Comparison of ENCODE assay signal across 25 cellular contexts in the genomic region with DNA sequence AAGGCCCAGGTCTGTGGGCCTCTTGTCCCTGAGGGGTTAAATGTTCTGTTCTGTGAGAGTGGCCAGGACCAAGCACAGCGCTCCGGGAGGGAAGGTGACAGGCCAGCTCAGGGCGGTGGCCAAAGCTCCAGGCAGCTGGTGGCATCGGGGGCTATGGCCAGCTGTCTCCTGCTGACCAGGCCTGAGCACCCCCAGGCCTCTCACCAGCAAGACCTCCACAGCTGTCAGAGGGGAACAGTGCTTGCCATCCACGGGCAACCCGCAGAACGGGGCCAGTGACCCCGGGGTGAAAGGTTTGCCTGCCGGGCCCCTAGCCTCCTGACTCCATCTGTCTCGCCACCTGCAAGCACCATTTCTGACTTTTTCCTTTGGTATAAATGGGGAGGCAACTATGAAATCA. TPM values are rescaled to one million over a fixed set of nuclear protein-coding genes. Genes with fewer than 3 reads are reported as not detected.
DNase-seq lines count a peak whose midpoint lies in the region; FAIRE-seq and TF ChIP-seq lines count a peak whose summit lies in the region.
"Had no signal": no experiment of that assay in that cellular context is flagged by ENCODE, and none has a peak within 500 bp of the region (broad histone marks: within the 10 kb centered on the region; RNA-seq: fewer than 3 reads in every experiment).

No MANE protein-coding gene starts in this region.

- H3K4me3 ChIP-seq in H1 (ENCODE audit: extremely low read depth in 1 of 4, insufficient read depth in 2 of 4, low read depth in 3 of 4, low read length in 4 of 4) (no peak overlapping the region), neuronal stem cell (ENCODE audit: low read length in 2 of 2) (no peak overlapping the region)
- H3K4me3 ChIP-seq: BLaER1, GM12878 had no signal

- no peaks in the 10 kb centered on the region for H4K20me1 ChIP-seq in H1 (replicated peaks in 1 of 2; ENCODE audit: control insufficient read depth in 1 of 2, insufficient read depth in 2 of 2, low read length in 2 of 2)
- H4K20me1 ChIP-seq: BLaER1 had no signal

- FAIRE-seq in H1 (lab: Jason Lieb, UNC), result no peak
- FAIRE-seq: A204.1, D721Med, G401.6, GM12878, GM12892, GM18507 had no signal

- H3K79me1 ChIP-seq in H1 (ENCODE audit: low read depth, low read length), result no peaks in the 10 kb centered on the region
- H3K79me1 ChIP-seq in neuronal stem cell (ENCODE audit: low read depth, low read length), result no peaks in the 10 kb centered on the region

- H3K9me3 ChIP-seq in H1 (ENCODE audit: insufficient read depth in 2 of 2, low read depth in 1 of 2, low read length in 1 of 2), result no peaks in the 10 kb centered on the region
- no peaks in the 10 kb centered on the region for H3K9me3 ChIP-seq in neuronal stem cell (replicated peaks in 1 of 2; ENCODE audit: control insufficient read depth in 2 of 2, insufficient read depth in 1 of 2, low read depth in 1 of 2, low read length in 2 of 2)
- H3K9me3 ChIP-seq: BE2C, BLaER1, Caco-2 had no signal

- H4K8ac ChIP-seq in H1 (ENCODE audit: extremely low read depth, insufficient read depth, low read length), result no peak overlapping the region
- no peak overlapping the region for H4K8ac ChIP-seq in neuronal stem cell (ENCODE audit: low read depth, low read length)

- H2BK120ac ChIP-seq in H1 (replicated peaks; ENCODE audit: low read depth, low read length) (no peak overlapping the region), neuronal stem cell (ENCODE audit: low read depth, low read length) (no peak overlapping the region)

- H3K36me3 ChIP-seq in H1 (ENCODE audit: control insufficient read depth in 2 of 4, insufficient read depth in 4 of 4, low read length in 3 of 4), result no peaks in the 10 kb centered on the region
- no peaks in the 10 kb centered on the region for H3K36me3 ChIP-seq in neuronal stem cell (replicated peaks in 1 of 2; ENCODE audit: control insufficient read depth in 2 of 2, insufficient read depth in 2 of 2, low read length in 2 of 2)
- H3K36me3 ChIP-seq: BE2C, BLaER1 had no signal

- TF ChIP-seq RAD21 in H1 (IDR thresholded peaks at IDR 0.05 in 1 of 2, conservative IDR thresholded peaks at IDR 0.05 in 1 of 2; ENCODE audit: low read depth in 2 of 2, low read length in 2 of 2), result no peak

- no peak overlapping the region for H4K5ac ChIP-seq in H1 (ENCODE audit: insufficient read length, low read depth, low read length)

- no peak overlapping the region for H2BK5ac ChIP-seq in H1 (ENCODE audit: low read depth, low read length)
- H2BK5ac ChIP-seq in neuronal stem cell (ENCODE audit: low read length), result no peak overlapping the region

- H3K9ac ChIP-seq in H1 (replicated peaks in 1 of 4; ENCODE audit: extremely low read depth in 1 of 4, low read depth in 3 of 4, low read length in 3 of 4), result no peak overlapping the region
- no peak overlapping the region for H3K9ac ChIP-seq in neuronal stem cell (ENCODE audit: low read depth, low read length, poor library complexity)
- H3K9ac ChIP-seq: BLaER1 had no signal

- H2BK12ac ChIP-seq in H1 (ENCODE audit: low read depth, low read length) (no peak overlapping the region), neuronal stem cell (ENCODE audit: low read length) (no peak overlapping the region)

- H3K27me3 ChIP-seq in H1 (replicated peaks in 1 of 4; ENCODE audit: control insufficient read depth in 3 of 4, extremely low read depth in 1 of 4, insufficient read depth in 3 of 4, low read length in 3 of 4) (no peaks in the 10 kb centered on the region), neuronal stem cell (ENCODE audit: control insufficient read depth in 3 of 3, insufficient read depth in 3 of 3, low read depth in 1 of 3, low read length in 3 of 3) (no peaks in the 10 kb centered on the region)
- H3K27me3 ChIP-seq: BE2C, BLaER1 had no signal

- 0 out of 2 replicates have a peak overlapping the region, but pooled peaks have one; percentile 48 for H2BK20ac ChIP-seq in H1 (ENCODE audit: low read length)

- H3K56ac ChIP-seq in H1 (replicated peaks; ENCODE audit: insufficient read length, low read depth, low read length), result no peak overlapping the region

- H3K23ac ChIP-seq in H1 (ENCODE audit: insufficient read length), result no peak overlapping the region
- no peak overlapping the region for H3K23ac ChIP-seq in neuronal stem cell (ENCODE audit: low read depth, low read length, poor library complexity)

- POLR2A ChIA-PET in H1 (lab: Charles Lee; ENCODE audit: partially characterized antibody), result no interaction called here

- no peak overlapping the region for H3K27ac ChIP-seq in H1 (ENCODE audit: low read depth, low read length)
- no peak overlapping the region for H3K27ac ChIP-seq in neuronal stem cell (replicated peaks; ENCODE audit: low read length)
- H3K27ac ChIP-seq: BLaER1 had no signal

- TF ChIP-seq POLR2A in H1 (IDR thresholded peaks at IDR 0.05; ENCODE audit: control extremely low read depth in 1 of 2, low read depth in 2 of 2, low read length in 2 of 2), result no peak

- TF ChIP-seq CTCF in H1 (IDR thresholded peaks at IDR 0.05; ENCODE audit: control extremely low read depth in 1 of 3, insufficient read depth in 1 of 3, low read depth in 1 of 3, low read length in 3 of 3), result no peak
- no peak for TF ChIP-seq CTCF in glutamatergic neuron (IDR thresholded peaks at IDR 0.05; ENCODE audit: partially characterized antibody, unreplicated experiment)
- TF ChIP-seq CTCF in GM10266 (IDR thresholded peaks at IDR 0.05; ENCODE audit: control insufficient read depth, insufficient read depth, low read depth, missing control alignments), result no peak

- TF ChIP-seq EP300 in H1 (IDR thresholded peaks at IDR 0.05; ENCODE audit: borderline replicate concordance in 1 of 2, low read depth in 2 of 2, low read length in 2 of 2), result no peak

- H3K4ac ChIP-seq in H1 (replicated peaks; ENCODE audit: insufficient read length, low read depth, low read length) (no peak overlapping the region), neuronal stem cell (ENCODE audit: low read length) (no peak overlapping the region)

- no peaks in the 10 kb centered on the region for H3K23me2 ChIP-seq in H1 (ENCODE audit: low read depth, low read length)

- H3K4me3 Mint-ChIP-seq in glutamatergic neuron (ENCODE audit: unreplicated experiment), result no peak overlapping the region
- H3K4me3 Mint-ChIP-seq: CD14-positive monocyte; CD4-positive, alpha-beta T cell; CD8-positive, alpha-beta T cell had no signal

- peaks cover 0 to 3% (median under 1%) of the 10 kb centered on the region in 4 experiments; a peak in 3 of 7 replicates for H3K4me1 ChIP-seq in H1 (replicated peaks in 1 of 4; ENCODE audit: control insufficient read depth in 3 of 4, insufficient read depth in 4 of 4, low read length in 3 of 4)
- peaks cover 0 to 2% of the 10 kb centered on the region in 2 donors for H3K4me1 ChIP-seq in neuronal stem cell (ENCODE audit: control insufficient read depth in 2 of 2, insufficient read depth in 1 of 2, low read depth in 1 of 2, low read length in 2 of 2)
- H3K4me1 ChIP-seq: BE2C, Caco-2 had no signal

- H3K27ac Mint-ChIP-seq in glutamatergic neuron (ENCODE audit: unreplicated experiment), result peak overlapping the region; percentile 30
- H3K27ac Mint-ChIP-seq: CD14-positive monocyte; CD4-positive, alpha-beta T cell; CD8-positive, alpha-beta T cell had no signal

- H3K4me1 Mint-ChIP-seq in glutamatergic neuron (ENCODE audit: low read depth, unreplicated experiment), result peaks cover 38% of the 10 kb centered on the region
- H3K4me1 Mint-ChIP-seq: CD14-positive monocyte had no signal

- H3K4me2 ChIP-seq in H1 (ENCODE audit: insufficient read depth in 1 of 2, low read depth in 2 of 2, low read length in 2 of 2) (no peak overlapping the region), neuronal stem cell (ENCODE audit: insufficient read depth, low read length, poor library complexity, severe bottlenecking) (no peak overlapping the region)
- H3K4me2 ChIP-seq: BLaER1 had no signal

- H3K79me2 ChIP-seq in H1 (ENCODE audit: control insufficient read depth in 1 of 2, insufficient read depth in 2 of 2, low read length in 2 of 2), result no peaks in the 10 kb centered on the region

- no peaks in the 10 kb centered on the region for H3K36me3 Mint-ChIP-seq in glutamatergic neuron (ENCODE audit: unreplicated experiment)
- H3K36me3 Mint-ChIP-seq: CD14-positive monocyte; CD8-positive, alpha-beta T cell had no signal

- no peak overlapping the region for H3K18ac ChIP-seq in H1 (ENCODE audit: extremely low read depth, low read length)
- H3K18ac ChIP-seq in neuronal stem cell (ENCODE audit: low read length), result peak overlapping the region; percentile 86

- CTCF ChIA-PET in H1 (lab: Charles Lee; ENCODE audit: partially characterized antibody), result interaction anchor here (1.9 kb wide), 1 partner anchor 173 kb away, joined by 4 read pairs; no protein-coding TSS in a partner anchor

- DNase-seq in H1 (ENCODE audit: low read depth in 1 of 2, low spot score in 2 of 2), result no peak
- peak; percentile 55 for DNase-seq in glutamatergic neuron
- no peak for DNase-seq in neuronal stem cell (ENCODE audit: low spot score)
- DNase-seq in NCI-H226, result no peak
- no peak for DNase-seq in GM10266 (ENCODE audit: extremely low spot score)
- no peak for DNase-seq in CD1c-positive myeloid dendritic cell (ENCODE audit: extremely low spot score)
- DNase-seq: 8988T; ACHN; BE2C; C1 segment of cervical spinal cord; Caco-2; Calu3; CD4-positive, alpha-beta T cell; CD8-positive, alpha-beta T cell; DMS79 treated with DMSO at 0.1 percent for 48 hours; GF-D8 had no signal

- no peak overlapping the region for H2AFZ ChIP-seq in H1 (ENCODE audit: low read length)
- H2AFZ ChIP-seq in neuronal stem cell (ENCODE audit: low read length), result no peak overlapping the region

- H2AK5ac ChIP-seq in H1 (ENCODE audit: low read depth, low read length) (no peak overlapping the region), neuronal stem cell (ENCODE audit: low read depth, low read length) (peak overlapping the region; percentile 27)

- H3K9me3 Mint-ChIP-seq in glutamatergic neuron (ENCODE audit: unreplicated experiment), result peaks cover 10% of the 10 kb centered on the region
- H3K9me3 Mint-ChIP-seq: CD4-positive, alpha-beta T cell; CD8-positive, alpha-beta T cell had no signal

- WGBS in H1 (ENCODE audit: extremely low coverage in 1 of 2, insufficient coverage in 1 of 2, insufficient read length in 1 of 2, insufficient replicate concordance in 2 of 2, low coverage in 1 of 2, low lambda C conversion rate in 2 of 2, missing lambda C conversion rate in 1 of 2), 2 experiments, result 96% methylated on average over 8 of the region's 10 CpGs; no CpG with 5 or more reads in 1 of the 2 experiments
- WGBS in neuronal stem cell (ENCODE audit: extremely low coverage in 2 of 2, insufficient read length in 2 of 2, insufficient replicate concordance in 1 of 2), 2 donors, result no CpG with 5 or more reads among the region's 10 CpGs

- no peaks in the 10 kb centered on the region for H3K27me3 Mint-ChIP-seq in glutamatergic neuron (ENCODE audit: unreplicated experiment)

- H4K91ac ChIP-seq in H1 (replicated peaks; ENCODE audit: insufficient read length, low read length), result no peak overlapping the region
- H4K91ac ChIP-seq in neuronal stem cell (ENCODE audit: low read depth, low read length, poor library complexity), result no peak overlapping the region

- H2BK15ac ChIP-seq in H1 (ENCODE audit: low read length), result no peak overlapping the region
- peak overlapping the region; percentile 68 for H2BK15ac ChIP-seq in neuronal stem cell (ENCODE audit: low read length)

- H3K14ac ChIP-seq in H1 (ENCODE audit: insufficient read length) (no peak overlapping the region), neuronal stem cell (ENCODE audit: low read length) (no peak overlapping the region)

RNA-seq across cellular contexts. Expression of gene EYA2, which starts 46.0 kb away (rescaled TPM):
- 1.6 and 1.7 TPM in 2 replicates for total RNA-seq in H1 (2021; fragmentation: NEBNext Ultra II Directional; extraction: Animal tissue kit (Norgen Biotek cat#: 25700))
- polyA plus RNA-seq in H1 (2011; rRNA removed), result 1.6 and 2.0 TPM in 2 replicates
- polyA plus RNA-seq in H1 (2011; cell fraction: cytosol; rRNA removed), result 1.8 TPM
- 2.8 TPM for polyA plus RNA-seq in H1 (2011; cell fraction: nucleus; rRNA removed)
- 2.0 to 2.6 TPM (median 2.3 TPM) in 4 replicates for polyA plus RNA-seq in H1 (2012, experiment 1 of 2)
- polyA plus RNA-seq in H1 (2012, experiment 2 of 2), result 1.7 TPM
- 1.1 TPM for polyA plus RNA-seq in H1 (2013, experiment 1 of 2)
- polyA plus RNA-seq in H1 (2013, experiment 2 of 2), result 0.68 TPM
- 1.9 and 3.7 TPM in 2 replicates for polyA minus RNA-seq in H1 (2011; rRNA and poly(A)+ RNA removed)
- polyA minus RNA-seq in H1 (2011; cell fraction: cytosol; rRNA and poly(A)+ RNA removed), result 1.5 TPM
- 1.9 TPM for polyA minus RNA-seq in H1 (2011; cell fraction: nucleus; rRNA and poly(A)+ RNA removed)
- total RNA-seq in glutamatergic neuron (ENCODE audit: unreplicated experiment), result 94.1 TPM
- 1.0 TPM for polyA plus RNA-seq in neuronal stem cell (2013, experiment 1 of 2)
- polyA plus RNA-seq in neuronal stem cell (2013, experiment 2 of 2), result 0.97 TPM
- total RNA-seq: A673; CD4-positive, alpha-beta T cell; CD8-positive, alpha-beta T cell; GM12878 had no signal

Comparison
In these comparisons a context has a peak if more than half of its experiments do, and no peak if none do; other contexts are left out.
1. RNA of gene EYA2, which starts 46.0 kb away (total RNA-seq): 94.1 TPM in glutamatergic neuron (single experiment); 1.6 to 1.7 TPM in H1; every median in the first group is over 10 times any median in the second.